Comparison of ENCODE assay signal across 18 cellular contexts in the genomic region with DNA sequence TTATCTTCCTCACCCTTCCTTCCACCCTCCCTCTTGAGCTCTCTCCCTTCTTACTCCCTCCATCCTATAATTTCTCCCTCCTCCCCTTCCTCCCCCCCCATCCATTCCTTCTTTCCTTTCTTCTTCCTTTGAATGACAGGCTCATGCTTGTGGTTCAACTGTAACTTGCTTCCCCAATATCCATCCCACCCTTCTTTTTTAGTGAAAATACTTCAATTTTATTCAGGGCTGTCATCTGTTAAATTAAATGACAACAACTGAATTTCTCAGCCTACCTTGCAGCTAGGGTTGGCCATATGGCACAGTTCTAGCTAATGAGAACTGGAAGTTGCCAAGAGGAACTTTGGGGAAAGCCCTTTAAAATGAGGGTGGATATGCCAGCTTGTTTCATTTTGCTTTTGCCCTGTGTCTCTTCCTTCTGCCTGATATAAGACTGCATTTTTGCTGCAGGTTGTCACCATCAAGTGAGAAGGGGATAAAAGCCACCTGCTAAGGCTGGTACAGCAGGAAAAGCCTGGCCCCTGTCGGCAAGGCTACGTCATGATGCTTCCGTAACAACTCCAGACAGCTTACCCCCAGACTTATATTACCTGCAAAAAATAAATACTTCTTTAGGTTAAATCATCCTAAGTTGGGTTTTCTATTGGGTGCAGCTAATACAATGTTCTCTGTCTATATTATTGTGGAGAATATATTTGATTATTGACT.
DNase-seq lines count a peak whose midpoint lies in the region; ATAC-seq and TF ChIP-seq lines count a peak whose summit lies in the region.
"Had no signal": no experiment of that assay in that cellular context is flagged by ENCODE, and none has a peak within 500 bp of the region (broad histone marks: within the 10 kb centered on the region; RNA-seq: fewer than 3 reads in every experiment).

No MANE protein-coding gene starts in this region.

- TF ChIP-seq CTCF in WTC11 (IDR thresholded peaks at IDR 0.05): no peak

- ATAC-seq in WTC11: peak; percentile 32; the same call in 1 of the 2 replicates

- no peaks in the 10 kb centered on the region for H3K36me3 Mint-ChIP-seq in WTC11
- no peaks in the 10 kb centered on the region for H3K36me3 Mint-ChIP-seq in activated CD4-positive, alpha-beta memory T cell treated with anti-CD3 and anti-CD28 coated beads, Interleukin-2, amount 10 ng/mL, durations not matched to agents 7 days and 5 days (ENCODE audit: low read depth)
- H3K36me3 Mint-ChIP-seq: CD4-positive, alpha-beta memory T cell had no signal

- CTCF ChIA-PET in WTC11 (lab: Charles Lee): no interaction called here
- CTCF ChIA-PET in activated CD4-positive, alpha-beta memory T cell treated with anti-CD3 and anti-CD28 coated beads, Interleukin-2, amount 10 ng/mL, durations not matched to agents 7 days and 5 days (lab: Charles Lee): interaction anchor here (0.8 kb wide), 1 partner anchor 819 kb away, joined by 4 read pairs; no protein-coding TSS in a partner anchor

- POLR2A ChIA-PET in WTC11 (lab: Charles Lee): no interaction called here
- POLR2A ChIA-PET in activated CD4-positive, alpha-beta memory T cell treated with anti-CD3 and anti-CD28 coated beads, Interleukin-2, amount 10 ng/mL, durations not matched to agents 7 days and 5 days (lab: Charles Lee): no interaction called here

- H3K9me3 Mint-ChIP-seq in WTC11: no peaks in the 10 kb centered on the region
- H3K9me3 Mint-ChIP-seq in activated CD4-positive, alpha-beta memory T cell treated with anti-CD3 and anti-CD28 coated beads, Interleukin-2, amount 10 ng/mL, durations not matched to agents 7 days and 5 days: no peaks in the 10 kb centered on the region
- H3K9me3 Mint-ChIP-seq: CD4-positive, alpha-beta memory T cell had no signal

- DNase-seq in NCI-H748 (lab: John Stamatoyannopoulos, UW; ENCODE audit: unreplicated experiment) (peak; percentile 32), NCI-H748 treated with DMSO at 0.1 percent for 48 hours (lab: John Stamatoyannopoulos, UW) (no peak), WTC11 (ENCODE audit: low spot score) (no peak), iPS-NIHi7 (ENCODE audit: extremely low spot score) (peak; percentile 29), NCI-H446 (lab: John Stamatoyannopoulos, UW) (no peak)
- DNase-seq in activated CD4-positive, alpha-beta memory T cell treated with anti-CD3 and anti-CD28 coated beads, Interleukin-2, amount 10 ng/mL, durations not matched to agents 7 days and 5 days: no peak
- DNase-seq in stimulated activated CD4-positive, alpha-beta T cell treated with anti-CD3 and anti-CD28 coated beads, Interleukin-12 subunit alpha, Interleukin-12 subunit beta, amount 100 ng/mL, for 4 hours: no peak
- DNase-seq: 8988T; CD4-positive, alpha-beta memory T cell; GOT3; KBM-7; NCI-H1092 treated with DMSO at 0.1 percent for 48 hours; NCI-H1436 treated with DMSO at 0.1 percent for 48 hours; NCI-H1930; NCI-H2227 treated with DMSO at 0.1 percent for 48 hours; NCI-H510A treated with DMSO at 0.1 percent for 48 hours; OCI-M1; Right ventricle myocardium superior had no signal

- H3K4me1 Mint-ChIP-seq in WTC11: no peaks in the 10 kb centered on the region
- H3K4me1 Mint-ChIP-seq in activated CD4-positive, alpha-beta memory T cell treated with anti-CD3 and anti-CD28 coated beads, Interleukin-2, amount 10 ng/mL, durations not matched to agents 7 days and 5 days: no peaks in the 10 kb centered on the region
- H3K4me1 Mint-ChIP-seq: CD4-positive, alpha-beta memory T cell had no signal

- H3K4me3 Mint-ChIP-seq in WTC11: no peak overlapping the region
- H3K4me3 Mint-ChIP-seq in activated CD4-positive, alpha-beta memory T cell treated with anti-CD3 and anti-CD28 coated beads, Interleukin-2, amount 10 ng/mL, durations not matched to agents 7 days and 5 days: no peak overlapping the region
- H3K4me3 Mint-ChIP-seq: CD4-positive, alpha-beta memory T cell had no signal

- no peak overlapping the region for H3K27ac Mint-ChIP-seq in WTC11
- no peak overlapping the region for H3K27ac Mint-ChIP-seq in activated CD4-positive, alpha-beta memory T cell treated with anti-CD3 and anti-CD28 coated beads, Interleukin-2, amount 10 ng/mL, durations not matched to agents 7 days and 5 days
- H3K27ac Mint-ChIP-seq: CD4-positive, alpha-beta memory T cell had no signal

- H3K27me3 Mint-ChIP-seq in WTC11 (ENCODE audit: low read depth): peaks cover 4% of the 10 kb centered on the region; the same call in 1 of the 2 replicates
- no peaks in the 10 kb centered on the region for H3K27me3 Mint-ChIP-seq in activated CD4-positive, alpha-beta memory T cell treated with anti-CD3 and anti-CD28 coated beads, Interleukin-2, amount 10 ng/mL, durations not matched to agents 7 days and 5 days

TF ChIP-seq in WTC11, 78 proteins besides CTCF, POLR2A, EP300 and RAD21 (continues in another document):
- TF ChIP-seq PREB (CRISPR knock-in tag; IDR thresholded peaks at IDR 0.05; ENCODE audit: borderline replicate concordance) (no peak), TCF7 (CRISPR knock-in tag; IDR thresholded peaks at IDR 0.05; ENCODE audit: low read depth) (no peak), MAX (CRISPR knock-in tag; IDR thresholded peaks at IDR 0.05) (no peak), ETV6 (CRISPR knock-in tag; IDR thresholded peaks at IDR 0.05) (no peak), FOXP1 (CRISPR knock-in tag; IDR thresholded peaks at IDR 0.05; ENCODE audit: borderline replicate concordance) (no peak), SMAD3 (CRISPR knock-in tag; IDR thresholded peaks at IDR 0.05; ENCODE audit: borderline replicate concordance) (no peak), E2F4 (CRISPR knock-in tag; IDR thresholded peaks at IDR 0.05; ENCODE audit: borderline replicate concordance, low read depth) (no peak)
- TF ChIP-seq, protein P1, sequence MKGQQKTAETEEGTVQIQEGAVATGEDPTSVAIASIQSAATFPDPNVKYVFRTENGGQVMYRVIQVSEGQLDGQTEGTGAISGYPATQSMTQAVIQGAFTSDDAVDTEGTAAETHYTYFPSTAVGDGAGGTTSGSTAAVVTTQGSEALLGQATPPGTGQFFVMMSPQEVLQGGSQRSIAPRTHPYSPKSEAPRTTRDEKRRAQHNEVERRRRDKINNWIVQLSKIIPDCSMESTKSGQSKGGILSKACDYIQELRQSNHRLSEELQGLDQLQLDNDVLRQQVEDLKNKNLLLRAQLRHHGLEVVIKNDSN (CRISPR knock-in tag; IDR thresholded peaks at IDR 0.05): no peak
- TF ChIP-seq, protein P2, sequence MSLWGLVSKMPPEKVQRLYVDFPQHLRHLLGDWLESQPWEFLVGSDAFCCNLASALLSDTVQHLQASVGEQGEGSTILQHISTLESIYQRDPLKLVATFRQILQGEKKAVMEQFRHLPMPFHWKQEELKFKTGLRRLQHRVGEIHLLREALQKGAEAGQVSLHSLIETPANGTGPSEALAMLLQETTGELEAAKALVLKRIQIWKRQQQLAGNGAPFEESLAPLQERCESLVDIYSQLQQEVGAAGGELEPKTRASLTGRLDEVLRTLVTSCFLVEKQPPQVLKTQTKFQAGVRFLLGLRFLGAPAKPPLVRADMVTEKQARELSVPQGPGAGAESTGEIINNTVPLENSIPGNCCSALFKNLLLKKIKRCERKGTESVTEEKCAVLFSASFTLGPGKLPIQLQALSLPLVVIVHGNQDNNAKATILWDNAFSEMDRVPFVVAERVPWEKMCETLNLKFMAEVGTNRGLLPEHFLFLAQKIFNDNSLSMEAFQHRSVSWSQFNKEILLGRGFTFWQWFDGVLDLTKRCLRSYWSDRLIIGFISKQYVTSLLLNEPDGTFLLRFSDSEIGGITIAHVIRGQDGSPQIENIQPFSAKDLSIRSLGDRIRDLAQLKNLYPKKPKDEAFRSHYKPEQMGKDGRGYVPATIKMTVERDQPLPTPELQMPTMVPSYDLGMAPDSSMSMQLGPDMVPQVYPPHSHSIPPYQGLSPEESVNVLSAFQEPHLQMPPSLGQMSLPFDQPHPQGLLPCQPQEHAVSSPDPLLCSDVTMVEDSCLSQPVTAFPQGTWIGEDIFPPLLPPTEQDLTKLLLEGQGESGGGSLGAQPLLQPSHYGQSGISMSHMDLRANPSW (CRISPR knock-in tag; conservative IDR thresholded peaks at IDR 0.05; ENCODE audit: low read depth): no peak
- TF ChIP-seq, protein P3, sequence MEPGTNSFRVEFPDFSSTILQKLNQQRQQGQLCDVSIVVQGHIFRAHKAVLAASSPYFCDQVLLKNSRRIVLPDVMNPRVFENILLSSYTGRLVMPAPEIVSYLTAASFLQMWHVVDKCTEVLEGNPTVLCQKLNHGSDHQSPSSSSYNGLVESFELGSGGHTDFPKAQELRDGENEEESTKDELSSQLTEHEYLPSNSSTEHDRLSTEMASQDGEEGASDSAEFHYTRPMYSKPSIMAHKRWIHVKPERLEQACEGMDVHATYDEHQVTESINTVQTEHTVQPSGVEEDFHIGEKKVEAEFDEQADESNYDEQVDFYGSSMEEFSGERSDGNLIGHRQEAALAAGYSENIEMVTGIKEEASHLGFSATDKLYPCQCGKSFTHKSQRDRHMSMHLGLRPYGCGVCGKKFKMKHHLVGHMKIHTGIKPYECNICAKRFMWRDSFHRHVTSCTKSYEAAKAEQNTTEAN (CRISPR knock-in tag; IDR thresholded peaks at IDR 0.05): no peak

Comparison
In these comparisons a context has a peak if more than half of its experiments do, and no peak if none do; other contexts are left out.
1. DNase-seq: peak in NCI-H748 (single experiment) and iPS-NIHi7 (single experiment); none in NCI-H748 treated with DMSO at 0.1 percent for 48 hours (single experiment), WTC11 (single experiment), NCI-H446 (0 of 2), activated CD4-positive, alpha-beta memory T cell treated with anti-CD3 and anti-CD28 coated beads, Interleukin-2, amount 10 ng/mL, durations not matched to agents 7 days and 5 days (single experiment) and stimulated activated CD4-positive, alpha-beta T cell treated with anti-CD3 and anti-CD28 coated beads, Interleukin-12 subunit alpha, Interleukin-12 subunit beta, amount 100 ng/mL, for 4 hours (single experiment).